18 cellular contexts compared by ENCODE assay signal in the genomic region with DNA sequence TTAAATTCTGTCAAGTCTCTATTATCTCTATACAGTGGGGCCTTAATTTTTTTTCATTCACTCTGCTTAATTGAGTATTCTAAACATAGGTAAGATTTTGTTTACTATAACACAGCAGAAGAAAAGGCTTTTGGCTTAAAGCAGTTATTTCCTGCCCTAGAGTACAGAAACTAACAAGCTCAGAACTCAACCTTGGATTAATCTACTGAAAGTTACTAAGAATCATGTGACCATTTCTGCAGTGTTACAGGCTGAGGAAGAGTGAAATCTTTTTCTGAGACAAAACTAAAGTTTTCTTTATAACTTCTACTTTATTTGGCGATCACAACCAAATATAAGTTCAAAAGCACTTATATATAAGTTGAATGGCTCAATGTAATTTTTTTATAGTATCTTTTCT.
DNase-seq lines count a peak whose midpoint lies in the region; ATAC-seq and TF ChIP-seq lines count a peak whose summit lies in the region.
"Had no signal": no experiment of that assay in that cellular context is flagged by ENCODE, and none has a peak within 500 bp of the region (broad histone marks: within the 10 kb centered on the region; RNA-seq: fewer than 3 reads in every experiment).

No MANE protein-coding gene starts in this region.

- no peaks in the 10 kb centered on the region for H4K20me1 ChIP-seq in OCI-LY3 (ENCODE audit: insufficient read depth, low read length)

- peak overlapping the region; percentile 14 for H3K4me2 ChIP-seq in OCI-LY3 (ENCODE audit: low read length)
- H3K4me2 ChIP-seq: A549 had no signal

- no peak overlapping the region for H3K4me3 ChIP-seq in OCI-LY3 (ENCODE audit: low read length)
- no peak overlapping the region for H3K4me3 ChIP-seq in ascending aorta
- H3K4me3 ChIP-seq: A549 had no signal

- no peaks in the 10 kb centered on the region for H3K27me3 ChIP-seq in OCI-LY3 (ENCODE audit: low read depth, low read length)
- H3K27me3 ChIP-seq in ascending aorta: no peaks in the 10 kb centered on the region

- H3K79me2 ChIP-seq in OCI-LY3 (ENCODE audit: low read length): no peaks in the 10 kb centered on the region

- peak overlapping the region; percentile 9; the same call in 1 of the 2 replicates for H2AFZ ChIP-seq in OCI-LY3 (ENCODE audit: low read depth, low read length)

- H3K9me3 ChIP-seq in OCI-LY3 (ENCODE audit: insufficient read depth, low read length): no peaks in the 10 kb centered on the region
- H3K9me3 ChIP-seq in ascending aorta: no peaks in the 10 kb centered on the region
- H3K9me3 ChIP-seq: A549 had no signal

- intact Hi-C loops in ascending aorta (cut with DNase I): no loop called here

- TF ChIP-seq CTCF in OCI-LY3 (IDR thresholded peaks at IDR 0.05; ENCODE audit: low read depth, low read length) (no peak), ascending aorta (IDR thresholded peaks at IDR 0.05) (no peak)

- ATAC-seq in GM21390 (IDR thresholded peaks at IDR 0.05; ENCODE audit: unreplicated experiment): peak; percentile 44
- ATAC-seq in GM21576 (IDR thresholded peaks at IDR 0.05; ENCODE audit: unreplicated experiment): no peak
- ATAC-seq: A549, Panc1, SK-N-SH treated with all-trans-retinoic acid at 6 μM for 48 hours had no signal

- H3K9ac ChIP-seq in OCI-LY3 (ENCODE audit: low read length): no peak overlapping the region

- H3K4me1 ChIP-seq in OCI-LY3 (ENCODE audit: low read length) (peaks cover 16% of the 10 kb centered on the region), ascending aorta (peaks cover 0 to 4% of the 10 kb centered on the region in 2 donors)
- H3K4me1 ChIP-seq: A549 had no signal

- DNase-seq in AML-193 (lab: John Stamatoyannopoulos, UW) (peak; percentile 43 to 56), fibroblast of peridontal ligament (ENCODE audit: extremely low read depth) (peak; percentile 29), ascending aorta (ENCODE audit: low spot score in 2 of 2) (no peak), nucleus accumbens (lab: John Stamatoyannopoulos, UW) (no peak), NCI-H2227 (lab: John Stamatoyannopoulos, UW; ENCODE audit: unreplicated experiment) (no peak)
- DNase-seq: DMS 273 treated with DMSO at 0.1 percent for 48 hours, GDM1, H7, NCI-H1417 treated with DMSO at 0.1 percent for 48 hours, NCI-H2029, NCI-H2171, SHP77 had no signal

- H3K36me3 ChIP-seq in OCI-LY3 (replicated peaks; ENCODE audit: low read depth, low read length) (no peaks in the 10 kb centered on the region), ascending aorta (no peaks in the 10 kb centered on the region)

- H3K27ac ChIP-seq in OCI-LY3 (ENCODE audit: low read length): no peak overlapping the region
- H3K27ac ChIP-seq in ascending aorta: no peak overlapping the region
- H3K27ac ChIP-seq: A549 had no signal

Comparison
In these comparisons a context has a peak if more than half of its experiments do, and no peak if none do; other contexts are left out.
1. DNase-seq: peak in AML-193 (2 of 2) and fibroblast of peridontal ligament (single experiment); none in ascending aorta (0 of 2), nucleus accumbens (0 of 56) and NCI-H2227 (single experiment).